12 cellular contexts compared by ENCODE assay signal in genomic region chr4:174314770-174315169, GRCh38. TPM values are rescaled to one million over a fixed set of nuclear protein-coding genes. Genes with fewer than 3 reads are reported as not detected.
DNase-seq lines count a peak whose midpoint lies in the region; ATAC-seq, FAIRE-seq and TF ChIP-seq lines count a peak whose summit lies in the region.
"Had no signal": no experiment of that assay in that cellular context is flagged by ENCODE, and none has a peak within 500 bp of the region (broad histone marks: within the 10 kb centered on the region; RNA-seq: fewer than 3 reads in every experiment).

No MANE protein-coding gene starts in this region.

- no peak overlapping the region for H4K91ac ChIP-seq in H1 (replicated peaks; ENCODE audit: insufficient read length, low read length)

- no peak overlapping the region for H3K4ac ChIP-seq in H1 (replicated peaks; ENCODE audit: insufficient read length, low read depth, low read length)

- no peak overlapping the region for H3K4me3 Mint-ChIP-seq in activated CD8-positive, alpha-beta T cell treated with anti-CD3 and anti-CD28 coated beads for 36 hours
- no peak overlapping the region for H3K4me3 Mint-ChIP-seq in activated CD8-positive, alpha-beta T cell treated with anti-CD3 and anti-CD28 coated beads, Interleukin-2, amount 10 ng/mL, durations not matched to agents 7 days and 5 days
- H3K4me3 Mint-ChIP-seq: nephron progenitor cell had no signal

- peak; percentile 12 for DNase-seq in activated CD8-positive, alpha-beta T cell treated with anti-CD3 and anti-CD28 coated beads for 36 hours
- no peak for DNase-seq in activated CD8-positive, alpha-beta T cell treated with anti-CD3 and anti-CD28 coated beads, Interleukin-2, amount 10 ng/mL, durations not matched to agents 7 days and 5 days
- DNase-seq in NCI-H69 (lab: John Stamatoyannopoulos, UW) (peak; percentile 17), H1 (ENCODE audit: low read depth in 1 of 2, low spot score in 2 of 2) (peak in 1 of 2 experiments; percentile 3), smooth muscle cell (lab: John Stamatoyannopoulos, UW; ENCODE audit: unreplicated experiment) (peak; percentile 3), putamen (ENCODE audit: low spot score) (no peak), NK-92 (lab: John Stamatoyannopoulos, UW; ENCODE audit: unreplicated experiment) (no peak)
- DNase-seq: amniotic stem cell, NCI-H774, nephron progenitor cell, uterus had no signal

- H3K4me3 ChIP-seq in H1 (ENCODE audit: extremely low read depth in 1 of 4, insufficient read depth in 2 of 4, low read depth in 3 of 4, low read length in 4 of 4) (no peak overlapping the region), smooth muscle cell (no peak overlapping the region)
- H3K4me3 ChIP-seq: uterus had no signal

- H3K9me3 Mint-ChIP-seq in activated CD8-positive, alpha-beta T cell treated with anti-CD3 and anti-CD28 coated beads for 36 hours: no peaks in the 10 kb centered on the region
- H3K9me3 Mint-ChIP-seq in activated CD8-positive, alpha-beta T cell treated with anti-CD3 and anti-CD28 coated beads, Interleukin-2, amount 10 ng/mL, durations not matched to agents 7 days and 5 days (ENCODE audit: insufficient read depth): no peaks in the 10 kb centered on the region
- H3K9me3 Mint-ChIP-seq: nephron progenitor cell had no signal

- no peak overlapping the region for H2BK120ac ChIP-seq in H1 (replicated peaks; ENCODE audit: low read depth, low read length)

- H3K79me1 ChIP-seq in H1 (ENCODE audit: low read depth, low read length): no peaks in the 10 kb centered on the region

- H3K18ac ChIP-seq in H1 (ENCODE audit: extremely low read depth, low read length): no peak overlapping the region

- H3K4me2 ChIP-seq in H1 (ENCODE audit: insufficient read depth in 1 of 2, low read depth in 2 of 2, low read length in 2 of 2): no peak overlapping the region
- H3K4me2 ChIP-seq in smooth muscle cell: peak overlapping the region; percentile 41

- H3F3A ChIP-seq in smooth muscle cell (ENCODE audit: low read depth): peaks cover 9% of the 10 kb centered on the region

- peaks cover 3% of the 10 kb centered on the region for H3K36me3 Mint-ChIP-seq in activated CD8-positive, alpha-beta T cell treated with anti-CD3 and anti-CD28 coated beads for 36 hours (ENCODE audit: low read depth)
- peaks cover 10% of the 10 kb centered on the region for H3K36me3 Mint-ChIP-seq in activated CD8-positive, alpha-beta T cell treated with anti-CD3 and anti-CD28 coated beads, Interleukin-2, amount 10 ng/mL, durations not matched to agents 7 days and 5 days (ENCODE audit: low read depth)

- peak overlapping the region; percentile 59 for H3K27ac Mint-ChIP-seq in activated CD8-positive, alpha-beta T cell treated with anti-CD3 and anti-CD28 coated beads for 36 hours
- no peak overlapping the region for H3K27ac Mint-ChIP-seq in activated CD8-positive, alpha-beta T cell treated with anti-CD3 and anti-CD28 coated beads, Interleukin-2, amount 10 ng/mL, durations not matched to agents 7 days and 5 days
- H3K27ac Mint-ChIP-seq: nephron progenitor cell had no signal

- H2BK12ac ChIP-seq in H1 (ENCODE audit: low read depth, low read length): no peak overlapping the region

- no peak for TF ChIP-seq EP300 in H1 (IDR thresholded peaks at IDR 0.05; ENCODE audit: borderline replicate concordance in 1 of 2, low read depth in 2 of 2, low read length in 2 of 2)

- H3K4me1 Mint-ChIP-seq in activated CD8-positive, alpha-beta T cell treated with anti-CD3 and anti-CD28 coated beads for 36 hours (ENCODE audit: low read depth): peaks cover 4% of the 10 kb centered on the region
- peaks cover 12% of the 10 kb centered on the region for H3K4me1 Mint-ChIP-seq in activated CD8-positive, alpha-beta T cell treated with anti-CD3 and anti-CD28 coated beads, Interleukin-2, amount 10 ng/mL, durations not matched to agents 7 days and 5 days (ENCODE audit: low read depth)

- no peaks in the 10 kb centered on the region for H3K9me3 ChIP-seq in H1 (ENCODE audit: insufficient read depth in 2 of 2, low read depth in 1 of 2, low read length in 1 of 2)
- H3K9me3 ChIP-seq in smooth muscle cell (replicated peaks; ENCODE audit: low read depth): no peaks in the 10 kb centered on the region
- H3K9me3 ChIP-seq: uterus had no signal

- no peak overlapping the region for H2BK15ac ChIP-seq in H1 (ENCODE audit: low read length)

- ATAC-seq in activated CD8-positive, alpha-beta T cell treated with anti-CD3 and anti-CD28 coated beads for 36 hours: peak; percentile 17
- ATAC-seq in activated CD8-positive, alpha-beta T cell treated with anti-CD3 and anti-CD28 coated beads, Interleukin-2, amount 10 ng/mL, durations not matched to agents 7 days and 5 days: no peak
- no peak for ATAC-seq in GM21381 (IDR thresholded peaks at IDR 0.05; ENCODE audit: unreplicated experiment)

- H3K4me1 ChIP-seq in H1 (replicated peaks in 1 of 4; ENCODE audit: control insufficient read depth in 3 of 4, insufficient read depth in 4 of 4, low read length in 3 of 4) (no peaks in the 10 kb centered on the region), smooth muscle cell (ENCODE audit: low read depth) (peaks cover 12% of the 10 kb centered on the region)
- H3K4me1 ChIP-seq: uterus had no signal

- no peak overlapping the region for H3K23ac ChIP-seq in H1 (ENCODE audit: insufficient read length)

- H2AK5ac ChIP-seq in H1 (ENCODE audit: low read depth, low read length): no peak overlapping the region

- WGBS in H1 (ENCODE audit: extremely low coverage in 1 of 2, insufficient coverage in 1 of 2, insufficient read length in 1 of 2, insufficient replicate concordance in 2 of 2, low coverage in 1 of 2, low lambda C conversion rate in 2 of 2, missing lambda C conversion rate in 1 of 2), 2 experiments: 85% methylated on average over 3 of the region's 3 CpGs; no CpG with 5 or more reads in 1 of the 2 experiments
- WGBS in smooth muscle cell (ENCODE audit: low lambda C conversion rate): 6% methylated on average over 3 of the region's 3 CpGs

- H3K23me2 ChIP-seq in H1 (ENCODE audit: low read depth, low read length): no peaks in the 10 kb centered on the region

- no peaks in the 10 kb centered on the region for H4K20me1 ChIP-seq in H1 (replicated peaks in 1 of 2; ENCODE audit: control insufficient read depth in 1 of 2, insufficient read depth in 2 of 2, low read length in 2 of 2)
- no peaks in the 10 kb centered on the region for H4K20me1 ChIP-seq in smooth muscle cell (ENCODE audit: low read depth)

- FAIRE-seq in H1 (lab: Jason Lieb, UNC): no peak

- H3K27ac ChIP-seq in H1 (ENCODE audit: low read depth, low read length): no peak overlapping the region
- peak overlapping the region; percentile 80 for H3K27ac ChIP-seq in smooth muscle cell (ENCODE audit: low read depth)
- H3K27ac ChIP-seq: uterus had no signal

- no peak overlapping the region for H2BK5ac ChIP-seq in H1 (ENCODE audit: low read depth, low read length)

- H3K27me3 ChIP-seq in H1 (replicated peaks in 1 of 4; ENCODE audit: control insufficient read depth in 3 of 4, extremely low read depth in 1 of 4, insufficient read depth in 3 of 4, low read length in 3 of 4): no peaks in the 10 kb centered on the region
- no peaks in the 10 kb centered on the region for H3K27me3 ChIP-seq in smooth muscle cell (ENCODE audit: low read depth)
- H3K27me3 ChIP-seq: uterus had no signal

- TF ChIP-seq RAD21 in H1 (IDR thresholded peaks at IDR 0.05 in 1 of 2, conservative IDR thresholded peaks at IDR 0.05 in 1 of 2; ENCODE audit: low read depth in 2 of 2, low read length in 2 of 2): no peak

- no peaks in the 10 kb centered on the region for H3K27me3 Mint-ChIP-seq in activated CD8-positive, alpha-beta T cell treated with anti-CD3 and anti-CD28 coated beads for 36 hours
- no peaks in the 10 kb centered on the region for H3K27me3 Mint-ChIP-seq in activated CD8-positive, alpha-beta T cell treated with anti-CD3 and anti-CD28 coated beads, Interleukin-2, amount 10 ng/mL, durations not matched to agents 7 days and 5 days (ENCODE audit: low read depth)

- H3K9ac ChIP-seq in H1 (replicated peaks in 1 of 4; ENCODE audit: extremely low read depth in 1 of 4, low read depth in 3 of 4, low read length in 3 of 4) (no peak overlapping the region), smooth muscle cell (ENCODE audit: low read depth) (no peak overlapping the region)

- no peak overlapping the region for H2BK20ac ChIP-seq in H1 (ENCODE audit: low read length)

- POLR2A ChIA-PET in activated CD8-positive, alpha-beta T cell treated with anti-CD3 and anti-CD28 coated beads for 36 hours (lab: Charles Lee): interaction anchor here (1.5 kb wide), 1 partner anchor 30 kb away, joined by 4 read pairs; no protein-coding TSS in a partner anchor
- POLR2A ChIA-PET in activated CD8-positive, alpha-beta T cell treated with anti-CD3 and anti-CD28 coated beads, Interleukin-2, amount 10 ng/mL, durations not matched to agents 7 days and 5 days (lab: Charles Lee): no interaction called here
- POLR2A ChIA-PET in H1 (lab: Charles Lee; ENCODE audit: partially characterized antibody): interaction anchor here (1.2 kb wide), 1 partner anchor 31 kb away, joined by 3 read pairs; the partner anchor contains the start of gene CEP44

- no peak for TF ChIP-seq CTCF in activated CD8-positive, alpha-beta T cell treated with anti-CD3 and anti-CD28 coated beads for 36 hours (IDR thresholded peaks at IDR 0.05)
- TF ChIP-seq CTCF in H1 (IDR thresholded peaks at IDR 0.05; ENCODE audit: control extremely low read depth in 1 of 3, insufficient read depth in 1 of 3, low read depth in 1 of 3, low read length in 3 of 3) (no peak), smooth muscle cell (IDR thresholded peaks at IDR 0.05; ENCODE audit: borderline replicate concordance, insufficient read depth, poor library complexity, severe bottlenecking) (no peak)

- no peak for TF ChIP-seq POLR2A in H1 (IDR thresholded peaks at IDR 0.05; ENCODE audit: control extremely low read depth in 1 of 2, low read depth in 2 of 2, low read length in 2 of 2)

- no peak overlapping the region for H4K8ac ChIP-seq in H1 (ENCODE audit: extremely low read depth, insufficient read depth, low read length)

- CTCF ChIA-PET in activated CD8-positive, alpha-beta T cell treated with anti-CD3 and anti-CD28 coated beads for 36 hours (lab: Charles Lee): interaction anchor here (1.0 to 1.5 kb wide), 2 partner anchors 92 to 894 kb away, joined by 3 to 7 read pairs; no protein-coding TSS in a partner anchor
- CTCF ChIA-PET in activated CD8-positive, alpha-beta T cell treated with anti-CD3 and anti-CD28 coated beads, Interleukin-2, amount 10 ng/mL, durations not matched to agents 7 days and 5 days (lab: Charles Lee): no interaction called here
- CTCF ChIA-PET in H1 (lab: Charles Lee; ENCODE audit: partially characterized antibody): interaction anchor here (0.8 to 1.6 kb wide), 4 partner anchors 29 to 93 kb away, joined by 3 to 5 read pairs (median 4); no protein-coding TSS in a partner anchor

- no peaks in the 10 kb centered on the region for H3K79me2 ChIP-seq in H1 (ENCODE audit: control insufficient read depth in 1 of 2, insufficient read depth in 2 of 2, low read length in 2 of 2)
- H3K79me2 ChIP-seq in smooth muscle cell (ENCODE audit: low read depth): no peaks in the 10 kb centered on the region

- H3K14ac ChIP-seq in H1 (ENCODE audit: insufficient read length): no peak overlapping the region

- H3K56ac ChIP-seq in H1 (replicated peaks; ENCODE audit: insufficient read length, low read depth, low read length): no peak overlapping the region

- intact Hi-C loops in activated CD8-positive, alpha-beta T cell treated with anti-CD3 and anti-CD28 coated beads for 36 hours (cut with micrococcal nuclease): loop anchor here (5.0 kb wide), 1 partner anchor 92 kb away; no protein-coding TSS in a partner anchor

- H2AFZ ChIP-seq in H1 (ENCODE audit: low read length) (no peak overlapping the region), smooth muscle cell (ENCODE audit: low read depth) (no peak overlapping the region)

- H3K36me3 ChIP-seq in H1 (ENCODE audit: control insufficient read depth in 2 of 4, insufficient read depth in 4 of 4, low read length in 3 of 4): peaks cover 0 to 18% (median 0%) of the 10 kb centered on the region in 4 experiments; a peak in 2 of 8 replicates
- H3K36me3 ChIP-seq in smooth muscle cell (ENCODE audit: low read depth): no peaks in the 10 kb centered on the region
- H3K36me3 ChIP-seq: uterus had no signal

- H4K5ac ChIP-seq in H1 (ENCODE audit: insufficient read length, low read depth, low read length): no peak overlapping the region

RNA-seq across cellular contexts. Expression of gene CEP44, which starts 31.1 kb away (rescaled TPM):
- 10 to 100 TPM; 29.3 to 30.2 TPM for total RNA-seq in activated CD8-positive, alpha-beta T cell treated with anti-CD3 and anti-CD28 coated beads for 36 hours
- total RNA-seq in activated CD8-positive, alpha-beta T cell treated with anti-CD3 and anti-CD28 coated beads, Interleukin-2, amount 10 ng/mL, durations not matched to agents 7 days and 5 days: 10 to 100 TPM; 19.1 to 21.2 TPM
- 15.6 and 17.1 TPM in 2 replicates for total RNA-seq in H1 (2021; fragmentation: NEBNext Ultra II Directional; extraction: Animal tissue kit (Norgen Biotek cat#: 25700))
- 3.4 and 3.9 TPM in 2 replicates for polyA plus RNA-seq in H1 (2011; rRNA removed)
- 6.9 TPM for polyA plus RNA-seq in H1 (2011; cell fraction: cytosol; rRNA removed)
- polyA plus RNA-seq in H1 (2011; cell fraction: nucleus; rRNA removed): 5.9 TPM
- 5.8 to 11.6 TPM (median 6.8 TPM) in 4 replicates for polyA plus RNA-seq in H1 (2012, experiment 1 of 2)
- polyA plus RNA-seq in H1 (2012, experiment 2 of 2): 0.84 TPM
- 8.7 TPM for polyA plus RNA-seq in H1 (2013, experiment 1 of 2)
- 7.4 TPM for polyA plus RNA-seq in H1 (2013, experiment 2 of 2)
- 8.3 and 9.5 TPM in 2 replicates for polyA minus RNA-seq in H1 (2011; rRNA and poly(A)+ RNA removed)
- 11.1 TPM for polyA minus RNA-seq in H1 (2011; cell fraction: cytosol; rRNA and poly(A)+ RNA removed)
- 22.3 TPM for polyA minus RNA-seq in H1 (2011; cell fraction: nucleus; rRNA and poly(A)+ RNA removed)
- total RNA-seq in smooth muscle cell: 25.2 and 27.5 TPM in 2 replicates
- polyA plus RNA-seq in smooth muscle cell: 11.2 and 11.4 TPM in 2 replicates

RNA-seq across cellular contexts. Expression of gene FBXO8, which starts 31.3 kb away (rescaled TPM):
- 10 to 100 TPM; 15.1 to 19.1 TPM for total RNA-seq in activated CD8-positive, alpha-beta T cell treated with anti-CD3 and anti-CD28 coated beads for 36 hours
- 10 to 100 TPM; 13.7 to 16.6 TPM for total RNA-seq in activated CD8-positive, alpha-beta T cell treated with anti-CD3 and anti-CD28 coated beads, Interleukin-2, amount 10 ng/mL, durations not matched to agents 7 days and 5 days
- total RNA-seq in H1 (2021; fragmentation: NEBNext Ultra II Directional; extraction: Animal tissue kit (Norgen Biotek cat#: 25700)): 7.4 and 7.5 TPM in 2 replicates
- polyA plus RNA-seq in H1 (2011; rRNA removed): 4.6 and 5.1 TPM in 2 replicates
- 7.0 TPM for polyA plus RNA-seq in H1 (2011; cell fraction: cytosol; rRNA removed)
- polyA plus RNA-seq in H1 (2011; cell fraction: nucleus; rRNA removed): 2.3 TPM
- 3.7 to 8.5 TPM (median 4.6 TPM) in 4 replicates for polyA plus RNA-seq in H1 (2012, experiment 1 of 2)
- 0.58 TPM for polyA plus RNA-seq in H1 (2012, experiment 2 of 2)
- polyA plus RNA-seq in H1 (2013, experiment 1 of 2): 3.8 TPM
- polyA plus RNA-seq in H1 (2013, experiment 2 of 2): 3.8 TPM
- 8.2 and 8.6 TPM in 2 replicates for polyA minus RNA-seq in H1 (2011; rRNA and poly(A)+ RNA removed)
- 5.7 TPM for polyA minus RNA-seq in H1 (2011; cell fraction: cytosol; rRNA and poly(A)+ RNA removed)
- polyA minus RNA-seq in H1 (2011; cell fraction: nucleus; rRNA and poly(A)+ RNA removed): 14.8 TPM
- 45.7 and 54.3 TPM in 2 replicates for total RNA-seq in smooth muscle cell
- polyA plus RNA-seq in smooth muscle cell: 34.2 and 35.6 TPM in 2 replicates

Comparison
In these comparisons a context has a peak if more than half of its experiments do, and no peak if none do; other contexts are left out.
1. DNase-seq: peak in activated CD8-positive, alpha-beta T cell treated with anti-CD3 and anti-CD28 coated beads for 36 hours (single experiment), NCI-H69 (single experiment) and smooth muscle cell (single experiment); none in activated CD8-positive, alpha-beta T cell treated with anti-CD3 and anti-CD28 coated beads, Interleukin-2, amount 10 ng/mL, durations not matched to agents 7 days and 5 days (single experiment), putamen (single experiment) and NK-92 (single experiment).